Comparison of ENCODE assay signal across 21 cellular contexts in genomic region chr4:153576443-153576774, GRCh38.
DNase-seq lines count a peak whose midpoint lies in the region; ATAC-seq, FAIRE-seq and TF ChIP-seq lines count a peak whose summit lies in the region.
"Had no signal": no experiment of that assay in that cellular context is flagged by ENCODE, and none has a peak within 500 bp of the region (broad histone marks: within the 10 kb centered on the region; RNA-seq: fewer than 3 reads in every experiment).

No MANE protein-coding gene starts in this region.

- peak overlapping the region in 6 of 10 donors; percentile 22 to 65 (median 42) for H3K27ac Mint-ChIP-seq in naive thymus-derived CD8-positive, alpha-beta T cell

- H3K36me3 Mint-ChIP-seq in naive thymus-derived CD8-positive, alpha-beta T cell: peaks cover 0 to 39% (median 3%) of the 10 kb centered on the region in 3 donors

- H3K27ac ChIP-seq in VCaP: no peak overlapping the region
- H3K27ac ChIP-seq: cardiac muscle cell, skin epidermis, upper lobe of right lung had no signal

- no peak for ATAC-seq in naive thymus-derived CD8-positive, alpha-beta T cell
- no peak for ATAC-seq in GM21447 (IDR thresholded peaks at IDR 0.05; ENCODE audit: unreplicated experiment)
- ATAC-seq: activated CD4-positive, CD25-positive, alpha-beta regulatory T cell treated with anti-CD3 and anti-CD28 coated beads, Interleukin-2, amount 50 U/mL, for 24 hours had no signal

- H3K4me1 Mint-ChIP-seq in naive thymus-derived CD8-positive, alpha-beta T cell: peaks cover 26 to 68% (median 57%) of the 10 kb centered on the region in 4 donors

- H3K4me3 Mint-ChIP-seq in naive thymus-derived CD8-positive, alpha-beta T cell: no peak overlapping the region
- H3K4me3 Mint-ChIP-seq: neural crest cell had no signal

- H3K9me3 Mint-ChIP-seq in naive thymus-derived CD8-positive, alpha-beta T cell: no peaks in the 10 kb centered on the region
- H3K9me3 Mint-ChIP-seq: neural crest cell had no signal

- POLR2A ChIA-PET in naive thymus-derived CD8-positive, alpha-beta T cell (lab: Charles Lee): interaction anchor here (0.7 to 1.9 kb wide), 4 partner anchors 110 to 733 kb away, joined by 3 to 7 read pairs (median 4); partner anchors contain the start of gene TMEM131L

- peak; percentile 50 for FAIRE-seq in GM18507 (lab: Jason Lieb, UNC)
- FAIRE-seq: keratinocyte had no signal

- TF ChIP-seq CTCF in VCaP (conservative IDR thresholded peaks at IDR 0.05): peak; percentile 21; the same call in 1 of the 2 replicates

- peak; percentile 3 for DNase-seq in DMS79 treated with DMSO at 0.1 percent for 48 hours (lab: John Stamatoyannopoulos, UW)
- DNase-seq in DMS79 (lab: John Stamatoyannopoulos, UW): no peak
- DNase-seq in GM18507 (ENCODE audit: extremely low spot score, insufficient read length, low read depth): no peak
- no peak for DNase-seq in naive thymus-derived CD8-positive, alpha-beta T cell
- no peak for DNase-seq in NCI-H524 (lab: John Stamatoyannopoulos, UW)
- no peak for DNase-seq in midbrain (lab: John Stamatoyannopoulos, UW)
- DNase-seq: 8988T; activated CD8-positive, alpha-beta memory T cell treated with anti-CD3 and anti-CD28 coated beads for 24 hours; activated naive CD4-positive, alpha-beta T cell; activated T-cell treated with anti-CD3 and anti-CD28 coated beads, Interleukin-2, amount 50 U/mL, for 1 hour; NCI-H1930; NCI-H774; stimulated activated CD4-positive, alpha-beta T cell treated with anti-CD3 and anti-CD28 coated beads, Interleukin-2, amount 100 ng/mL, for 24 hours; upper lobe of right lung had no signal

- no peaks in the 10 kb centered on the region for H3K27me3 Mint-ChIP-seq in naive thymus-derived CD8-positive, alpha-beta T cell
